In the genomic region with DNA sequence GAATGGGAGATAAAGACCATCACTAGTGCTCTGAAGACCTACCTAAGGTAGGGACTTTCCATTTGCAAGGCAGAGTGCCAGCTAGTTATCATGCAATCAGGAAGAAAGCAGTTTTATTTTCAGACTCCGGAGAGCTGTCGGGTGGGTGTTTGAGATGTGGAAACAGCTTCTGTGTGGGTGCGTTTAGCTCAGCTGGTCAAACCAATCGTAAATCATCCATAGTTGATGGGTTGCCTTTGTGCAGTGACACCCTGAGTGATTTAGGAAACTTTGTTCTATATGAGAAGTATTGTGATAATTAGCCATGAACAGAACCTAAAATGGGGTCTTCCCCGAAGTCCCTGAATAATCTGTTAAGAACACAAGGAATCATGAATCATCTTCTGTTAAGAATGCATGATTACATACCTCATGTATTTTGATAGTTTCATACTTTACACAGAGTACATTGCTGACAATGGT, we compare ENCODE assay signal across 8 cellular contexts.
DNase-seq lines count a peak whose midpoint lies in the region; ATAC-seq, FAIRE-seq and TF ChIP-seq lines count a peak whose summit lies in the region.

No MANE protein-coding gene starts in this region.

- peak overlapping the region; percentile 85 for H3K4me3 ChIP-seq in GM12865 (ENCODE audit: low read depth, low read length)
- peak overlapping the region; percentile 21 for H3K4me3 ChIP-seq in astrocyte (ENCODE audit: insufficient read depth, low read depth, low read length)

- no peaks in the 10 kb centered on the region for H3K36me3 ChIP-seq in astrocyte (ENCODE audit: insufficient read depth, low read length)

- FAIRE-seq in astrocyte (lab: Jason Lieb, UNC): no peak

- peak overlapping the region; percentile 53 for H3K27ac ChIP-seq in astrocyte (ENCODE audit: low read depth, low read length)

- no peaks in the 10 kb centered on the region for H3K9me3 ChIP-seq in astrocyte (ENCODE audit: insufficient read depth, low read depth, low read length)

- no peaks in the 10 kb centered on the region for H3K27me3 ChIP-seq in astrocyte (ENCODE audit: insufficient read depth, low read length)

- peaks cover 27% of the 10 kb centered on the region for H3K4me1 ChIP-seq in astrocyte (ENCODE audit: insufficient read depth, low read length)

- peak overlapping the region; percentile 35 for H3K9ac ChIP-seq in astrocyte (ENCODE audit: low read length)

- H4K20me1 ChIP-seq in astrocyte (ENCODE audit: insufficient read depth, low read length): no peaks in the 10 kb centered on the region

- peak overlapping the region; percentile 50 for H3K27ac Mint-ChIP-seq in astrocyte (ENCODE audit: unreplicated experiment)

- H3K4me3 Mint-ChIP-seq in astrocyte (ENCODE audit: unreplicated experiment): no peak overlapping the region

- H3K27me3 Mint-ChIP-seq in astrocyte (ENCODE audit: low read depth, unreplicated experiment): no peaks in the 10 kb centered on the region

- H3K9me3 Mint-ChIP-seq in astrocyte (ENCODE audit: unreplicated experiment): no peaks in the 10 kb centered on the region

- no peaks in the 10 kb centered on the region for H3K79me2 ChIP-seq in astrocyte (ENCODE audit: insufficient read depth, low read length)

- ATAC-seq in GM19463 (IDR thresholded peaks at IDR 0.05; ENCODE audit: unreplicated experiment) (peak; percentile 60), HG03565 (IDR thresholded peaks at IDR 0.05; ENCODE audit: unreplicated experiment) (peak; percentile 36), HG03280 (IDR thresholded peaks at IDR 0.05; ENCODE audit: unreplicated experiment) (no peak)
- peak; percentile 81 for ATAC-seq in stimulated activated naive CD8-positive, alpha-beta T cell treated with anti-CD3 and anti-CD28 coated beads, Interleukin-15, Interleukin-2, amounts not matched to agents 100 U/mL and 50 U/mL, for 24 hours

- peak overlapping the region; percentile 63 for H3K4me2 ChIP-seq in astrocyte (ENCODE audit: low read length)

- no peak overlapping the region for H2AFZ ChIP-seq in astrocyte (ENCODE audit: low read depth, low read length)

- TF ChIP-seq CTCF in GM12865 (IDR thresholded peaks at IDR 0.05; ENCODE audit: insufficient read depth, low read depth, low read length, missing control alignments) (no peak), astrocyte (IDR thresholded peaks at IDR 0.05; ENCODE audit: insufficient read depth, low read depth, low read length) (no peak)

- DNase-seq in GM12865 (ENCODE audit: low read depth) (peak; percentile 91), astrocyte (ENCODE audit: low read depth) (peak; percentile 73), NCI-H2029 treated with DMSO at 0.1 percent for 48 hours (lab: John Stamatoyannopoulos, UW) (no peak)
- DNase-seq in stimulated activated naive CD8-positive, alpha-beta T cell treated with anti-CD3 and anti-CD28 coated beads, Interleukin-15, Interleukin-2, amounts not matched to agents 100 U/mL and 50 U/mL, for 24 hours: peak; percentile 42
- DNase-seq in activated CD8-positive, alpha-beta memory T cell treated with anti-CD3 and anti-CD28 coated beads, Interleukin-2, amount 50 U/mL, for 4 hours: no peak

- H3K4me1 Mint-ChIP-seq in astrocyte (ENCODE audit: low read depth, unreplicated experiment): peaks cover 47% of the 10 kb centered on the region

- no peaks in the 10 kb centered on the region for H3K36me3 Mint-ChIP-seq in astrocyte (ENCODE audit: low read depth, unreplicated experiment)

Comparison
In these comparisons a context has a peak if more than half of its experiments do, and no peak if none do; other contexts are left out.
1. DNase-seq: peak in GM12865 (single experiment), astrocyte (single experiment) and stimulated activated naive CD8-positive, alpha-beta T cell treated with anti-CD3 and anti-CD28 coated beads, Interleukin-15, Interleukin-2, amounts not matched to agents 100 U/mL and 50 U/mL, for 24 hours (single experiment); none in NCI-H2029 treated with DMSO at 0.1 percent for 48 hours (single experiment) and activated CD8-positive, alpha-beta memory T cell treated with anti-CD3 and anti-CD28 coated beads, Interleukin-2, amount 50 U/mL, for 4 hours (single experiment).